Comparison of ENCODE assay signal across 16 cellular contexts in genomic region chr1:109929170-109929569, GRCh38. TPM values are rescaled to one million over a fixed set of nuclear protein-coding genes. Genes with fewer than 3 reads are reported as not detected.
DNase-seq lines count a peak whose midpoint lies in the region; ATAC-seq, FAIRE-seq and TF ChIP-seq lines count a peak whose summit lies in the region.
"Had no signal": no experiment of that assay in that cellular context is flagged by ENCODE, and none has a peak within 500 bp of the region (broad histone marks: within the 10 kb centered on the region; RNA-seq: fewer than 3 reads in every experiment).

No MANE protein-coding gene starts in this region.

- no peak for ATAC-seq in GM19328 (IDR thresholded peaks at IDR 0.05; ENCODE audit: unreplicated experiment)

- intact Hi-C loops in stomach (cut with DNase I; ENCODE audit: low total_unique reads): loop anchor here (5.0 kb wide), 1 partner anchor 53 kb away; the partner anchor contains the start of gene AHCYL1

- peak; percentile 75 for DNase-seq in HPDE6-E6E7 (ENCODE audit: extremely low spot score)
- no peak for DNase-seq in coronary artery (ENCODE audit: low spot score)
- no peak for DNase-seq in stomach
- DNase-seq in GM19239 (ENCODE audit: insufficient read length, low spot score): no peak
- DNase-seq in epidermal melanocyte (ENCODE audit: insufficient read length, low spot score): no peak
- DNase-seq in DMS79 (lab: John Stamatoyannopoulos, UW): no peak
- DNase-seq: activated CD4-positive, alpha-beta T cell treated with anti-CD3 and anti-CD28 coated beads for 1 hour; activated naive CD8-positive, alpha-beta T cell treated with anti-CD3 and anti-CD28 coated beads, Interleukin-2, amount 10 ng/mL, durations not matched to agents 7 days and 5 days; AML-193; midbrain; NCI-H1417 treated with DMSO at 0.1 percent for 48 hours; NCI-H446 had no signal

- no peaks in the 10 kb centered on the region for H3K27me3 ChIP-seq in mucosa of rectum (ENCODE audit: control insufficient read depth in 2 of 2, insufficient read depth in 2 of 2, low read length in 2 of 2)
- no peaks in the 10 kb centered on the region for H3K27me3 ChIP-seq in stomach

- no peak for TF ChIP-seq EP300 in stomach (IDR thresholded peaks at IDR 0.05)

- peak overlapping the region; percentile 23 for H3K4me3 ChIP-seq in coronary artery
- no peak overlapping the region for H3K4me3 ChIP-seq in mucosa of rectum (ENCODE audit: low read length in 2 of 2)
- peak overlapping the region in 1 of 4 donors; percentile 10 for H3K4me3 ChIP-seq in stomach

- no peak for TF ChIP-seq POLR2A in stomach (IDR thresholded peaks at IDR 0.05)

- FAIRE-seq in GM19239 (lab: Jason Lieb, UNC): no peak
- FAIRE-seq: H54 had no signal

- H3K4me1 ChIP-seq in mucosa of rectum (ENCODE audit: control insufficient read depth in 2 of 2, insufficient read depth in 2 of 2, low read length in 2 of 2): peaks cover 32 to 42% of the 10 kb centered on the region in 2 donors
- H3K4me1 ChIP-seq in stomach: peaks cover 56 to 86% (median 64%) of the 10 kb centered on the region in 4 donors

- TF ChIP-seq CTCF in coronary artery (IDR thresholded peaks at IDR 0.05) (no peak), stomach (IDR thresholded peaks at IDR 0.05) (no peak)

- H3K36me3 ChIP-seq in mucosa of rectum (ENCODE audit: control insufficient read depth in 2 of 2, insufficient read depth in 2 of 2, low read length in 2 of 2) (peaks cover 10 to 29% of the 10 kb centered on the region in 2 donors), stomach (peaks cover 42 to 62% (median 53%) of the 10 kb centered on the region in 4 donors)

- 84 to 94% (median 90%) methylated on average over 10 to 11 of the region's 11 CpGs for WGBS in stomach, 5 donors

- H3K9me3 ChIP-seq in mucosa of rectum (ENCODE audit: control insufficient read depth in 2 of 2, low read length in 2 of 2): no peaks in the 10 kb centered on the region
- H3K9me3 ChIP-seq in stomach: no peaks in the 10 kb centered on the region

- peak overlapping the region; percentile 56 to 93 for H3K27ac ChIP-seq in coronary artery
- H3K27ac ChIP-seq in mucosa of rectum (ENCODE audit: low read depth in 2 of 2, low read length in 2 of 2): peak overlapping the region; percentile 64 to 72
- peak overlapping the region; percentile 2 to 87 (median 81) for H3K27ac ChIP-seq in stomach
- H3K27ac ChIP-seq: KMS-11 had no signal

- no peak overlapping the region for H3K9ac ChIP-seq in mucosa of rectum (ENCODE audit: low read depth in 1 of 2, low read length in 2 of 2)
- H3K9ac ChIP-seq: KMS-11 had no signal

RNA-seq across cellular contexts. Expression of gene CSF1, which starts 18.5 kb away (rescaled TPM):
- total RNA-seq in stomach: 10 to 100 TPM in 4 of 5 donors, 1 to 10 TPM in 1; 9.4 to 82.3 (median 47.1) TPM
- polyA plus RNA-seq in stomach: 1 to 10 TPM; 6.6 to 9.8 (median 9.1) TPM

RNA-seq across cellular contexts. Expression of gene AHCYL1, which starts 55.4 kb away (rescaled TPM):
- 10 to 100 TPM; 31.0 to 76.3 (median 73.4) TPM for total RNA-seq in stomach
- polyA plus RNA-seq in stomach: 10 to 100 TPM; 33.9 to 58.4 (median 40.8) TPM
